In the genomic region with DNA sequence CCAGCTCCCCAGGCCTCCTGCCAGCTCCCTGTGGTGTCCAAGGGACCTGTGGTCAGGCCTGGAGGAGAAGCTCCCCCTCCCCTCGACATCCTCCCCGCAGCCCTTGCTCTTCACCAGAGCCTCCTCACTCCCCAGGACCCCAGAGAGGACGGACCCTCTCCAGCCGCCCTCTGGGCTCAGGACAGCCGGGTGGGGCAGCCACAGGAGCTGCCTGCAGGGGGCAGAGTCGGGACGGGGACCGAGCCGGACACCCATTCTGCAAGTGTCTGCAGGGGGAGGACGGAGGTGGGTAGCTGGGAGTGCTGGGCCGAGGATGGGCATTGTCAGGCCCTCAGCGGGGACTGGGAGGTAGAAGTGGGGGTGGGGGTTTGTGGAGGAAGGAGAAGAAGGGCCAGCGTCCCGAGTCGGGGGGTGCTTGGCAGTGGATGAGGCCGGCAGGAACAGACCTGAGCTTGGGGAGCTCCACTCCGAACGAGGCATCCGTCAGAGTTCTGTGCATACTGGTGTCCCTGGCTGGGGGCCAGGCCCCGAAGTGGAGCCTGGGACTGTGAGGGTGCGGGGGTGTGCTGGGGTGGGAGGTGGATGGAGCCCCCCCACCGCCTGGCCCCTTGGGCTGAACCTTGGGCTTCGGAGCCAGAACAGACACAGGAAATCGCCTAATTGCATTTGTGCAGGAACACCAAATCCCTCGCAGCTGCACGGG, we compare ENCODE assay signal across 6 cellular contexts. TPM values are rescaled to one million over a fixed set of nuclear protein-coding genes. Genes with fewer than 3 reads are reported as not detected.
A peak's percentile ranks its signal among the peaks of the same experiment; 100 is the strongest.
DNase-seq lines count a peak whose midpoint lies in the region; ATAC-seq lines count a peak whose summit lies in the region.

No MANE protein-coding gene starts in this region.

- H3F3A ChIP-seq in GM23248 (ENCODE audit: insufficient read depth) = no peaks in the 10 kb centered on the region

- 3 to 15% methylated on average over 7 to 24 of the region's 26 CpGs for WGBS in GM23248 (ENCODE audit: low coverage in 1 of 2, low lambda C conversion rate in 2 of 2, missing lambda C conversion rate in 2 of 2), 2 experiments

- no peak overlapping the region for H3K27ac Mint-ChIP-seq in activated naive CD8-positive, alpha-beta T cell treated with anti-CD3 and anti-CD28 coated beads, Interleukin-2, amount 10 ng/mL, durations not matched to agents 7 days and 5 days

- H3K27me3 ChIP-seq in GM23248 (replicated peaks; ENCODE audit: insufficient read depth) (peaks cover under 1% of the 10 kb centered on the region; the same call in 1 of the 2 replicates), mucosa of rectum (ENCODE audit: control insufficient read depth in 2 of 2, insufficient read depth in 2 of 2, low read length in 2 of 2) (no peaks in the 10 kb centered on the region)

- H3K36me3 Mint-ChIP-seq in activated naive CD8-positive, alpha-beta T cell treated with anti-CD3 and anti-CD28 coated beads, Interleukin-2, amount 10 ng/mL, durations not matched to agents 7 days and 5 days = no peaks in the 10 kb centered on the region

- no peaks in the 10 kb centered on the region for H3K9me3 Mint-ChIP-seq in activated naive CD8-positive, alpha-beta T cell treated with anti-CD3 and anti-CD28 coated beads, Interleukin-2, amount 10 ng/mL, durations not matched to agents 7 days and 5 days

- H3K9me3 ChIP-seq in GM23248 (ENCODE audit: low read depth) (no peaks in the 10 kb centered on the region), mucosa of rectum (ENCODE audit: control insufficient read depth in 2 of 2, low read length in 2 of 2) (no peaks in the 10 kb centered on the region)

- H3K27me3 Mint-ChIP-seq in activated naive CD8-positive, alpha-beta T cell treated with anti-CD3 and anti-CD28 coated beads, Interleukin-2, amount 10 ng/mL, durations not matched to agents 7 days and 5 days = no peaks in the 10 kb centered on the region

- H3K27ac ChIP-seq in GM23248 (no peak overlapping the region), mucosa of rectum (ENCODE audit: low read depth in 2 of 2, low read length in 2 of 2) (peak overlapping the region; percentile 62 to 68)

- H3K36me3 ChIP-seq in GM23248 (ENCODE audit: low read depth) = no peaks in the 10 kb centered on the region
- no peaks in the 10 kb centered on the region for H3K36me3 ChIP-seq in mucosa of rectum (ENCODE audit: control insufficient read depth in 2 of 2, insufficient read depth in 2 of 2, low read length in 2 of 2)

- DNase-seq in GM23248 (peak; percentile 57), LoVo (ENCODE audit: low spot score) (no peak), GDM1 (lab: John Stamatoyannopoulos, UW) (no peak)
- DNase-seq in activated naive CD8-positive, alpha-beta T cell treated with anti-CD3 and anti-CD28 coated beads, Interleukin-2, amount 10 ng/mL, durations not matched to agents 7 days and 5 days = peak; percentile 43

- no peak overlapping the region for H3K9ac ChIP-seq in GM23248
- H3K9ac ChIP-seq in mucosa of rectum (ENCODE audit: low read depth in 1 of 2, low read length in 2 of 2) = peak overlapping the region in 1 of 2 donors; percentile 24

- no peaks in the 10 kb centered on the region for H3K79me2 ChIP-seq in GM23248 (ENCODE audit: insufficient read depth)

- peaks cover 11% of the 10 kb centered on the region for H3K4me1 Mint-ChIP-seq in activated naive CD8-positive, alpha-beta T cell treated with anti-CD3 and anti-CD28 coated beads, Interleukin-2, amount 10 ng/mL, durations not matched to agents 7 days and 5 days

- H3K4me1 ChIP-seq in GM23248 (ENCODE audit: insufficient read depth) (no peaks in the 10 kb centered on the region), mucosa of rectum (ENCODE audit: control insufficient read depth in 2 of 2, insufficient read depth in 2 of 2, low read length in 2 of 2) (peaks cover 6% of the 10 kb centered on the region in 2 donors)

- no peak overlapping the region for H2AFZ ChIP-seq in GM23248

- H4K20me1 ChIP-seq in GM23248 (ENCODE audit: insufficient read depth) = no peaks in the 10 kb centered on the region

- no peak overlapping the region for H3K4me2 ChIP-seq in GM23248 (ENCODE audit: unreplicated experiment)

- no peaks in the 10 kb centered on the region for H3K9me2 ChIP-seq in GM23248 (ENCODE audit: insufficient read depth)

- H3K4me3 ChIP-seq in GM23248 (no peak overlapping the region), mucosa of rectum (ENCODE audit: low read length in 2 of 2) (no peak overlapping the region)

- POLR2A ChIA-PET in activated naive CD8-positive, alpha-beta T cell treated with anti-CD3 and anti-CD28 coated beads, Interleukin-2, amount 10 ng/mL, durations not matched to agents 7 days and 5 days (lab: Charles Lee) = interaction anchor here (0.7 kb wide), 1 partner anchor 16 kb away, joined by 3 read pairs; no protein-coding TSS in a partner anchor

- in situ Hi-C loops in GM23248 (cut with MboI) = no loop called here

- no peak overlapping the region for H3K4me3 Mint-ChIP-seq in activated naive CD8-positive, alpha-beta T cell treated with anti-CD3 and anti-CD28 coated beads, Interleukin-2, amount 10 ng/mL, durations not matched to agents 7 days and 5 days

- no peak for ATAC-seq in activated naive CD8-positive, alpha-beta T cell treated with anti-CD3 and anti-CD28 coated beads, Interleukin-2, amount 10 ng/mL, durations not matched to agents 7 days and 5 days (ENCODE audit: low read depth)
- no peak for ATAC-seq in HG03439 (IDR thresholded peaks at IDR 0.05; ENCODE audit: unreplicated experiment)

RNA-seq across cellular contexts. Expression of a gene that starts 15.2 kb away (rescaled TPM):
- total RNA-seq in GM23248 (2014; rRNA removed; shearing (Covaris generic)) = not detected in 2 replicates
- polyA plus RNA-seq in GM23248 (2016; fragmentation: Nextera tagmentation; extraction: Ambion mirVana) = not detected in 2 replicates
- not detected for total RNA-seq in activated naive CD8-positive, alpha-beta T cell treated with anti-CD3 and anti-CD28 coated beads, Interleukin-2, amount 10 ng/mL, durations not matched to agents 7 days and 5 days

RNA-seq across cellular contexts. Expression of a gene that starts 23.6 kb away (rescaled TPM):
- not detected in 2 replicates for total RNA-seq in GM23248 (2014; rRNA removed; shearing (Covaris generic))
- polyA plus RNA-seq in GM23248 (2016; fragmentation: Nextera tagmentation; extraction: Ambion mirVana) = 0.36 and 1.3 TPM in 2 replicates
- 100 to 1,000 TPM; 438 to 453 TPM for total RNA-seq in activated naive CD8-positive, alpha-beta T cell treated with anti-CD3 and anti-CD28 coated beads, Interleukin-2, amount 10 ng/mL, durations not matched to agents 7 days and 5 days

RNA-seq across cellular contexts. Expression of a gene that starts 37.7 kb away (rescaled TPM):
- total RNA-seq in GM23248 (2014; rRNA removed; shearing (Covaris generic)) = not detected in 2 replicates
- polyA plus RNA-seq in GM23248 (2016; fragmentation: Nextera tagmentation; extraction: Ambion mirVana) = not detected in 2 replicates
- under 1 TPM in 1 of 2 experiments, not detected in 1; 0.67 TPM for total RNA-seq in activated naive CD8-positive, alpha-beta T cell treated with anti-CD3 and anti-CD28 coated beads, Interleukin-2, amount 10 ng/mL, durations not matched to agents 7 days and 5 days

RNA-seq across cellular contexts. Expression of a gene that starts 41.7 kb away (rescaled TPM):
- total RNA-seq in GM23248 (2014; rRNA removed; shearing (Covaris generic)) = not detected in 2 replicates
- not detected in 2 replicates for polyA plus RNA-seq in GM23248 (2016; fragmentation: Nextera tagmentation; extraction: Ambion mirVana)
- total RNA-seq in activated naive CD8-positive, alpha-beta T cell treated with anti-CD3 and anti-CD28 coated beads, Interleukin-2, amount 10 ng/mL, durations not matched to agents 7 days and 5 days = not detected

RNA-seq across cellular contexts. Expression of a gene that starts 43.0 kb away (rescaled TPM):
- not detected in 2 replicates for total RNA-seq in GM23248 (2014; rRNA removed; shearing (Covaris generic))
- polyA plus RNA-seq in GM23248 (2016; fragmentation: Nextera tagmentation; extraction: Ambion mirVana) = not detected in 2 replicates
- 10 to 100 TPM; 13.7 to 16.7 TPM for total RNA-seq in activated naive CD8-positive, alpha-beta T cell treated with anti-CD3 and anti-CD28 coated beads, Interleukin-2, amount 10 ng/mL, durations not matched to agents 7 days and 5 days

Comparison
In these comparisons a context has a peak if more than half of its experiments do, and no peak if none do; other contexts are left out.
1. DNase-seq: peak in GM23248 (single experiment) and activated naive CD8-positive, alpha-beta T cell treated with anti-CD3 and anti-CD28 coated beads, Interleukin-2, amount 10 ng/mL, durations not matched to agents 7 days and 5 days (single experiment); none in LoVo (single experiment) and GDM1 (single experiment).
2. RNA of a gene that starts 23.6 kb away (total RNA-seq): 438 to 453 TPM in activated naive CD8-positive, alpha-beta T cell treated with anti-CD3 and anti-CD28 coated beads, Interleukin-2, amount 10 ng/mL, durations not matched to agents 7 days and 5 days; not detected in GM23248; every median in the first group is over 100 times any median in the second.